In genomic region chr5:68178579-68178978, GRCh38 we compare ENCODE assay signal across 20 cellular contexts. TPM values are rescaled to one million over a fixed set of nuclear protein-coding genes. Genes with fewer than 3 reads are reported as not detected.
A peak's percentile ranks its signal among the peaks of the same experiment; 100 is the strongest.
DNase-seq lines count a peak whose midpoint lies in the region; ATAC-seq and TF ChIP-seq lines count a peak whose summit lies in the region.
"Had no signal": no experiment of that assay in that cellular context is flagged by ENCODE, and none has a peak within 500 bp of the region (broad histone marks: within the 10 kb centered on the region; RNA-seq: fewer than 3 reads in every experiment).

No MANE protein-coding gene starts in this region.

- peak; percentile 59 for ATAC-seq in activated naive CD8-positive, alpha-beta T cell treated with anti-CD3 and anti-CD28 coated beads, Interleukin-2, amount 50 U/mL, for 24 hours
- ATAC-seq: GM12878, left lobe of liver had no signal

- H3K27ac Mint-ChIP-seq in activated naive CD8-positive, alpha-beta T cell treated with anti-CD3 and anti-CD28 coated beads, Interleukin-2, amount 50 U/mL, for 24 hours = no peak overlapping the region
- no peak overlapping the region for H3K27ac Mint-ChIP-seq in activated naive CD8-positive, alpha-beta T cell treated with anti-CD3 and anti-CD28 coated beads for 36 hours
- H3K27ac Mint-ChIP-seq: activated naive CD8-positive, alpha-beta T cell had no signal

- in situ Hi-C loops in GM13976 (cut with MboI; ENCODE audit: low sequenced_read_pairs, unreplicated experiment) = no loop called here

- no peaks in the 10 kb centered on the region for H3K9me3 Mint-ChIP-seq in activated naive CD8-positive, alpha-beta T cell treated with anti-CD3 and anti-CD28 coated beads, Interleukin-2, amount 50 U/mL, for 24 hours
- H3K9me3 Mint-ChIP-seq in activated naive CD8-positive, alpha-beta T cell treated with anti-CD3 and anti-CD28 coated beads for 36 hours = no peaks in the 10 kb centered on the region

- H3K4me1 Mint-ChIP-seq in activated naive CD8-positive, alpha-beta T cell treated with anti-CD3 and anti-CD28 coated beads, Interleukin-2, amount 50 U/mL, for 24 hours = peaks cover 12% of the 10 kb centered on the region
- H3K4me1 Mint-ChIP-seq in activated naive CD8-positive, alpha-beta T cell treated with anti-CD3 and anti-CD28 coated beads for 36 hours = peaks cover 5% of the 10 kb centered on the region

- no peak for DNase-seq in activated naive CD8-positive, alpha-beta T cell treated with anti-CD3 and anti-CD28 coated beads, Interleukin-2, amount 50 U/mL, for 24 hours
- no peak for DNase-seq in activated naive CD8-positive, alpha-beta T cell treated with anti-CD3 and anti-CD28 coated beads for 36 hours
- DNase-seq in M059J (ENCODE audit: low read depth) (peak; percentile 75), choroid plexus epithelial cell (ENCODE audit: low read depth) (peak; percentile 56), NCI-H1694 (lab: John Stamatoyannopoulos, UW) (no peak), NCI-H2227 treated with DMSO at 0.1 percent for 48 hours (lab: John Stamatoyannopoulos, UW) (no peak), GM13976 (ENCODE audit: low spot score) (no peak)
- DNase-seq in stimulated activated CD8-positive, alpha-beta memory T cell treated with anti-CD3 and anti-CD28 coated beads, Interleukin-4, amount 100 ng/mL, for 48 hours = peak; percentile 31
- DNase-seq: BE2C, DND-41, erythroblast, hippocampal formation, MG63, NCI-H187 treated with DMSO at 0.1 percent for 48 hours, NCI-H748 treated with DMSO at 0.1 percent for 48 hours, tibial artery had no signal

- H3K36me3 Mint-ChIP-seq in activated naive CD8-positive, alpha-beta T cell treated with anti-CD3 and anti-CD28 coated beads, Interleukin-2, amount 50 U/mL, for 24 hours (ENCODE audit: low read depth) = no peaks in the 10 kb centered on the region
- no peaks in the 10 kb centered on the region for H3K36me3 Mint-ChIP-seq in activated naive CD8-positive, alpha-beta T cell treated with anti-CD3 and anti-CD28 coated beads for 36 hours
- H3K36me3 Mint-ChIP-seq: activated naive CD8-positive, alpha-beta T cell had no signal

- H3K4me3 Mint-ChIP-seq in activated naive CD8-positive, alpha-beta T cell treated with anti-CD3 and anti-CD28 coated beads, Interleukin-2, amount 50 U/mL, for 24 hours = no peak overlapping the region
- no peak overlapping the region for H3K4me3 Mint-ChIP-seq in activated naive CD8-positive, alpha-beta T cell treated with anti-CD3 and anti-CD28 coated beads for 36 hours
- H3K4me3 Mint-ChIP-seq: activated naive CD8-positive, alpha-beta T cell had no signal

- H3K4me3 ChIP-seq in choroid plexus epithelial cell (ENCODE audit: low read depth, low read length) = no peak overlapping the region
- H3K4me3 ChIP-seq: GM12878, MG63, prostate gland, tibial artery had no signal

- no peak for TF ChIP-seq CTCF in choroid plexus epithelial cell (conservative IDR thresholded peaks at IDR 0.05; ENCODE audit: low read depth, low read length)
- no peak for TF ChIP-seq CTCF in GM13976 (IDR thresholded peaks at IDR 0.05; ENCODE audit: borderline replicate concordance, control extremely low read depth, extremely low read depth, insufficient read depth, missing control alignments)

- H3K27me3 Mint-ChIP-seq in activated naive CD8-positive, alpha-beta T cell treated with anti-CD3 and anti-CD28 coated beads, Interleukin-2, amount 50 U/mL, for 24 hours = no peaks in the 10 kb centered on the region
- H3K27me3 Mint-ChIP-seq in activated naive CD8-positive, alpha-beta T cell treated with anti-CD3 and anti-CD28 coated beads for 36 hours = no peaks in the 10 kb centered on the region
- H3K27me3 Mint-ChIP-seq: activated naive CD8-positive, alpha-beta T cell had no signal

RNA-seq across cellular contexts. Expression of gene PIK3R1, which starts 37.0 kb away (rescaled TPM):
- 10 to 100 TPM; 39.7 to 41.6 TPM for total RNA-seq in activated naive CD8-positive, alpha-beta T cell treated with anti-CD3 and anti-CD28 coated beads for 36 hours
- total RNA-seq in M059J (2014; rRNA removed; shearing (Covaris generic)) = 23.2 and 32.7 TPM in 2 replicates

Comparison
In these comparisons a context has a peak if more than half of its experiments do, and no peak if none do; other contexts are left out.
1. DNase-seq: peak in M059J (single experiment), choroid plexus epithelial cell (single experiment) and stimulated activated CD8-positive, alpha-beta memory T cell treated with anti-CD3 and anti-CD28 coated beads, Interleukin-4, amount 100 ng/mL, for 48 hours (single experiment); none in activated naive CD8-positive, alpha-beta T cell treated with anti-CD3 and anti-CD28 coated beads, Interleukin-2, amount 50 U/mL, for 24 hours (single experiment), activated naive CD8-positive, alpha-beta T cell treated with anti-CD3 and anti-CD28 coated beads for 36 hours (single experiment), NCI-H1694 (single experiment), NCI-H2227 treated with DMSO at 0.1 percent for 48 hours (single experiment) and GM13976 (single experiment).